Comparison of ENCODE assay signal across 1 cellular context in the genomic region with DNA sequence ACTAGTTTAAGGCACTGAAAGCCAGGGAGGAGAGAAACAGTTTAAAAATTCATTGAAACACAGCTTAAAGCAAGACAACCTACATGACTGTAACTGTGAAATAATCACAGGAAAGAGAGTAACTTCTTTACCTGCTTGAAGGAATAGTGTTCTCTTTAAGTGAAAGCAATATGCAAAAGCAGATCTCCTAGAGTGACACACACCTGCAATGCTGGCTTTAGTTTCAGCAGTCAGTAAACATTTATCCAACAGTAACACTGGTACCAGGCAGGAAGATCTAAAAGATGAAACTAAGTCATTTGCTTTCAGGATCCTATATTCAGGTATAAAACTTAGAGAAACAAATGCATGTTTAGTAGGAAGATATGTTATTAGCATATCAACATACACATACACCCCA.
TF ChIP-seq lines count a peak whose summit lies in the region.

No MANE protein-coding gene starts in this region.

TF ChIP-seq in GM23338, 12 proteins besides CTCF, POLR2A, EP300 and RAD21 (continued from another document):
- TF ChIP-seq ZNF462 (CRISPR knock-in tag; IDR thresholded peaks at IDR 0.05) (no peak), POLR2AphosphoS5 (IDR thresholded peaks at IDR 0.05; ENCODE audit: low read depth) (no peak), ZNF331 (CRISPR knock-in tag; IDR thresholded peaks at IDR 0.05; ENCODE audit: low read depth) (no peak), JUNB (IDR thresholded peaks at IDR 0.05; ENCODE audit: unreplicated experiment) (no peak), CREB1 (CRISPR knock-in tag; IDR thresholded peaks at IDR 0.05; ENCODE audit: low read depth) (no peak), STAT1 (IDR thresholded peaks at IDR 0.05; ENCODE audit: unreplicated experiment) (no peak), EZH2phosphoT487 (IDR thresholded peaks at IDR 0.05; ENCODE audit: unreplicated experiment) (no peak), NANOG (IDR thresholded peaks at IDR 0.05; ENCODE audit: borderline replicate concordance) (no peak), REST (IDR thresholded peaks at IDR 0.05; ENCODE audit: unreplicated experiment) (no peak)
TF ChIP-seq in GM23338: peak in this region for 0.
